ENCODE assay signal across 8 cellular contexts in genomic region chr2:237572021-237572741, GRCh38. TPM values are rescaled to one million over a fixed set of nuclear protein-coding genes. Genes with fewer than 3 reads are reported as not detected.
DNase-seq lines count a peak whose midpoint lies in the region; ATAC-seq, FAIRE-seq and TF ChIP-seq lines count a peak whose summit lies in the region.

No MANE protein-coding gene starts in this region.

- H3K9me2 ChIP-seq in Loucy (replicated peaks; ENCODE audit: low read depth, low read length) = no peaks in the 10 kb centered on the region

- H3K4me2 ChIP-seq in Loucy (ENCODE audit: low read depth, low read length, poor library complexity, severe bottlenecking) = peak overlapping the region; percentile 14

- TF ChIP-seq POLR2A in suprapubic skin (IDR thresholded peaks at IDR 0.05) = no peak

- H3K4me1 ChIP-seq in Loucy (ENCODE audit: insufficient read depth, low read length, poor library complexity, severe bottlenecking) (no peaks in the 10 kb centered on the region), RWPE2 (ENCODE audit: insufficient read depth, poor library complexity, severe bottlenecking) (peaks cover 19% of the 10 kb centered on the region), suprapubic skin (peaks cover 22% of the 10 kb centered on the region)

- H3K4me3 ChIP-seq in Loucy (ENCODE audit: low read length, poor library complexity, severe bottlenecking) (no peak overlapping the region), RWPE2 (ENCODE audit: severe bottlenecking) (no peak overlapping the region), suprapubic skin (no peak overlapping the region)

- peak overlapping the region; percentile 73 for H2AFZ ChIP-seq in Loucy (ENCODE audit: low read length)

- no peak for FAIRE-seq in frontal cortex (lab: Jason Lieb, UNC)

- DNase-seq in DMS114 treated with DMSO at 0.1 percent for 48 hours (lab: John Stamatoyannopoulos, UW; ENCODE audit: unreplicated experiment) (peak; percentile 80), RWPE2 (ENCODE audit: low spot score) (peak; percentile 88), frontal cortex (ENCODE audit: low spot score in 2 of 2) (peak; percentile 84 to 98), omental fat pad (ENCODE audit: low spot score) (peak; percentile 81), suprapubic skin (ENCODE audit: low spot score in 2 of 2) (peak; percentile 94 to 96)
- peak; percentile 94 for DNase-seq in activated effector memory CD4-positive, alpha-beta T cell treated with anti-CD3 and anti-CD28 coated beads, Interleukin-2, amount 50 U/mL, for 16 hours

- TF ChIP-seq CTCF in Loucy (conservative IDR thresholded peaks at IDR 0.05; ENCODE audit: low read length) (peak; percentile 99), RWPE2 (IDR thresholded peaks at IDR 0.05; ENCODE audit: poor library complexity, severe bottlenecking) (peak; percentile 97), omental fat pad (IDR thresholded peaks at IDR 0.05) (peak in 2 of 3 donors; percentile 81 to 93), suprapubic skin (IDR thresholded peaks at IDR 0.05) (peak; percentile 93 to 97)

- WGBS in suprapubic skin = 17% methylated on average over 12 of the region's 24 CpGs

- no peaks in the 10 kb centered on the region for H3K36me3 ChIP-seq in Loucy (ENCODE audit: insufficient read depth, low read length)
- H3K36me3 ChIP-seq in RWPE2 (ENCODE audit: low read depth) = no peaks in the 10 kb centered on the region
- H3K36me3 ChIP-seq in suprapubic skin = no peaks in the 10 kb centered on the region

- no peak for TF ChIP-seq EP300 in suprapubic skin (IDR thresholded peaks at IDR 0.05)

- H3K9ac ChIP-seq in Loucy (ENCODE audit: low read depth, low read length, poor library complexity, severe bottlenecking) = no peak overlapping the region

- H4K20me1 ChIP-seq in Loucy (ENCODE audit: insufficient read depth, low read length, poor library complexity, severe bottlenecking) = no peaks in the 10 kb centered on the region

- peak; percentile 84 for ATAC-seq in GM21723 (IDR thresholded peaks at IDR 0.05; ENCODE audit: unreplicated experiment)
- ATAC-seq in RWPE2 (ENCODE audit: low read depth) = peak; percentile 87
- ATAC-seq in omental fat pad (ENCODE audit: low FRiP score) = peak; percentile 74

- no peaks in the 10 kb centered on the region for H3K79me2 ChIP-seq in Loucy (ENCODE audit: insufficient read depth, low read length)

- no peaks in the 10 kb centered on the region for H3K27me3 ChIP-seq in Loucy (ENCODE audit: insufficient read depth, low read length, poor library complexity, severe bottlenecking)
- no peaks in the 10 kb centered on the region for H3K27me3 ChIP-seq in RWPE2 (ENCODE audit: insufficient read depth, poor library complexity, severe bottlenecking)
- H3K27me3 ChIP-seq in suprapubic skin = no peaks in the 10 kb centered on the region

- no peaks in the 10 kb centered on the region for H3F3A ChIP-seq in Loucy (ENCODE audit: low read depth)

- H3K9me3 ChIP-seq in Loucy (ENCODE audit: insufficient read depth, low read depth, low read length) (no peaks in the 10 kb centered on the region), RWPE2 (ENCODE audit: severe bottlenecking) (no peaks in the 10 kb centered on the region), suprapubic skin (no peaks in the 10 kb centered on the region)

- H3K27ac ChIP-seq in RWPE2 (ENCODE audit: poor library complexity, severe bottlenecking) (no peak overlapping the region), suprapubic skin (no peak overlapping the region)

RNA-seq across cellular contexts. Expression of gene PRLH, which starts 5.8 kb away (rescaled TPM):
- total RNA-seq in frontal cortex = not detected
- total RNA-seq in omental fat pad = not detected
- not detected for total RNA-seq in suprapubic skin

RNA-seq across cellular contexts. Expression of gene RAB17, which starts 18.4 kb away (rescaled TPM):
- total RNA-seq in frontal cortex (0.41 TPM), omental fat pad (1 to 10 TPM in 2 of 4 donors, under 1 TPM in 1, not detected in 1; 0.84 to 8.6 (median 3.5) TPM), suprapubic skin (1 to 10 TPM; 3.3 to 8.5 (median 6.0) TPM)

RNA-seq across cellular contexts. Expression of gene LRRFIP1, which starts 55.2 kb away (rescaled TPM):
- total RNA-seq in frontal cortex (27.7 TPM), omental fat pad (100 to 1,000 TPM in 3 of 4 donors, 10 to 100 TPM in 1; 90.0 to 257 (median 113) TPM), suprapubic skin (100 to 1,000 TPM; 100 to 150 (median 109) TPM)
